Comparison of ENCODE assay signal across 19 cellular contexts in the genomic region with DNA sequence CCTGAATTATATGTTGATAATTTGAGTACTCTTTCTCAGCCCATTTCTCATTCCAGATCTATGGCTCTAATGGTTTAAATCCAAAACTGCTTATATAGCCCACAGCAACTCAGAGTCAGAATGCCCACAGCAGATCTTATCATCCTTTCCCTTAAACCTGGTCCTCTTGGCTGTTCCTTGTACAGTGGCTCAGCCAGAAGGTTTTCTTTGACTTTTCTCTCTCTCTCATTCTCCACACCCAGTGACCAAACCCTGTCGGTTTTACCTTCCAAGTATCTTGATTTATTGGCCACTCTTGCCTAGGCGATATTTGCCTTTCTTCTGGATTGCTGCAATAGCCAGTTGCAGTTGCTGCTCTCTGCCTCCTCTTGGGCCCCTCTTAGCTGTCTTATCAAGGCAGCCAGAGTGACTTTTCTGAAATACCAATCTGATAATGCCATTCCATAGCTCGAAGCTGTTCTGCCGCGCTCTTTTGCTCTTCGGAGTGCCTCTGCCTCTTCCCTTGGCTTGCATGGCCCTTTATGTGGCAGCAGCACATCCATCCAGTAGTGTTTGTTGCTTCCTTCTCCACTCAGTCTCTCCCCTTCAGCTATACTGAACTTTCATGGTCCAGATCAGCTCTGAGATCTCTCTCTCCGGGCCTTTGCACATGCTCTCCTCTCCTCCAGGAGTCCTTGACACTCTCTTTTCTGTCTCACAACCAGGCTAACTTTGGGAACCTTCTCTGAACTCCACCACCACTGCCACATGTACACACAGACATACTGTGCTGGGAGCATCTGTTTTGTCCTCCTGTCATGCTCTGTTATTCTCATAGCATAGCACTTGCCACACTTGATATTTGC. TPM values are rescaled to one million over a fixed set of nuclear protein-coding genes. Genes with fewer than 3 reads are reported as not detected.
A peak's percentile ranks its signal among the peaks of the same experiment; 100 is the strongest.
DNase-seq lines count a peak whose midpoint lies in the region; ATAC-seq and TF ChIP-seq lines count a peak whose summit lies in the region.
"Had no signal": no experiment of that assay in that cellular context is flagged by ENCODE, and none has a peak within 500 bp of the region (broad histone marks: within the 10 kb centered on the region; RNA-seq: fewer than 3 reads in every experiment).

No MANE protein-coding gene starts in this region.

- no CpG with 5 or more reads among the region's 7 CpGs for WGBS in mesendoderm (ENCODE audit: extremely low coverage, insufficient coverage, low lambda C conversion rate)
- 48 to 68% methylated on average over 7 of the region's 7 CpGs for WGBS in transverse colon (ENCODE audit: low coverage in 1 of 2), 2 donors

- H3K79me1 ChIP-seq in mesendoderm (ENCODE audit: low read length): peaks cover 5% of the 10 kb centered on the region

- no peak overlapping the region for H3K27ac ChIP-seq in mesendoderm (ENCODE audit: low read depth, low read length)
- no peak overlapping the region for H3K27ac ChIP-seq in transverse colon
- H3K27ac ChIP-seq: BLaER1, PC-9, RWPE1 had no signal

- no peak overlapping the region for H3K4ac ChIP-seq in mesendoderm (ENCODE audit: low read depth, low read length)

- H2BK120ac ChIP-seq in mesendoderm (ENCODE audit: low read depth, low read length): no peak overlapping the region

- peaks cover 59% of the 10 kb centered on the region for H3K4me1 Mint-ChIP-seq in WTC11
- H3K4me1 Mint-ChIP-seq: CD4-positive, alpha-beta memory T cell had no signal

- H3K9ac ChIP-seq in mesendoderm (ENCODE audit: low read length): no peak overlapping the region
- H3K9ac ChIP-seq: BLaER1 had no signal

- H3K36me3 Mint-ChIP-seq in WTC11: no peaks in the 10 kb centered on the region
- H3K36me3 Mint-ChIP-seq: CD4-positive, alpha-beta memory T cell had no signal

- in situ Hi-C loops in transverse colon (cut with MboI; ENCODE audit: low pct_ligation_motif_present in 1 of 4, low pct_unique_long_range_greater_than_20kb in 1 of 4, low sequenced_read_pairs in 3 of 4): no loop called here

- H3K4me1 ChIP-seq in mesendoderm (ENCODE audit: control insufficient read depth, low read depth, low read length): peaks cover 3% of the 10 kb centered on the region
- H3K4me1 ChIP-seq in transverse colon: peaks cover 29 to 60% (median 34%) of the 10 kb centered on the region in 4 donors

- no peak for TF ChIP-seq CTCF in WTC11 (IDR thresholded peaks at IDR 0.05)
- TF ChIP-seq CTCF in transverse colon (IDR thresholded peaks at IDR 0.05): no peak

- no peak overlapping the region for H2AK5ac ChIP-seq in mesendoderm (ENCODE audit: low read length)

- no peak for TF ChIP-seq EP300 in transverse colon (IDR thresholded peaks at IDR 0.05; ENCODE audit: low read depth)

- peak overlapping the region; percentile 32; the same call in 1 of the 2 replicates for H3K27ac Mint-ChIP-seq in WTC11
- H3K27ac Mint-ChIP-seq: GM23338 had no signal

- no peak overlapping the region for H4K8ac ChIP-seq in mesendoderm (ENCODE audit: low read depth, low read length)

- intact Hi-C loops in transverse colon (cut with DNase I; ENCODE audit: low total_unique reads): loop anchor here (10.0 kb wide), 1 partner anchor 434 kb away; no protein-coding TSS in a partner anchor
- intact Hi-C loops in left cardiac atrium (cut with DNase I): no loop called here

- H3K4me3 ChIP-seq in mesendoderm (ENCODE audit: low read length): no peak overlapping the region
- no peak overlapping the region for H3K4me3 ChIP-seq in transverse colon
- H3K4me3 ChIP-seq: BLaER1, GM23338, PC-9 had no signal

- no peaks in the 10 kb centered on the region for H3K27me3 ChIP-seq in mesendoderm (ENCODE audit: insufficient read depth, low read length, poor library complexity)
- H3K27me3 ChIP-seq in transverse colon: no peaks in the 10 kb centered on the region
- H3K27me3 ChIP-seq: BLaER1 had no signal

- ATAC-seq in WTC11 (no peak), left cardiac atrium (no peak)
- ATAC-seq: GM23338, SK-N-SH treated with all-trans-retinoic acid at 6 μM for 48 hours had no signal

- no peak overlapping the region for H2BK5ac ChIP-seq in mesendoderm (ENCODE audit: low read length)

- no peak overlapping the region for H3K56ac ChIP-seq in mesendoderm (ENCODE audit: low read length)

- peak; percentile 28 for DNase-seq in HuH-7 (ENCODE audit: low spot score)
- no peak for DNase-seq in WTC11 (ENCODE audit: low spot score)
- DNase-seq in mesendoderm: no peak
- DNase-seq in transverse colon: peak; percentile 42
- no peak for DNase-seq in T-helper 1 cell
- no peak for DNase-seq in activated naive CD4-positive, alpha-beta T cell treated with Interleukin-2 at 50 U/mL for 16 hours
- no peak for DNase-seq in left cardiac atrium
- DNase-seq: CD4-positive, alpha-beta memory T cell; DMS53; KG1; NCI-H187; NCI-H226; NCI-H526; PC-9; SIG-M5 had no signal

- no peak overlapping the region for H3K4me2 ChIP-seq in mesendoderm (ENCODE audit: low read length)
- H3K4me2 ChIP-seq: BLaER1, GM23338, PC-9 had no signal

- no peaks in the 10 kb centered on the region for H3K9me3 Mint-ChIP-seq in WTC11
- H3K9me3 Mint-ChIP-seq: CD4-positive, alpha-beta memory T cell; GM23338 had no signal

- no peak overlapping the region for H3K4me3 Mint-ChIP-seq in WTC11
- H3K4me3 Mint-ChIP-seq: CD4-positive, alpha-beta memory T cell; GM23338 had no signal

- H3K18ac ChIP-seq in mesendoderm (ENCODE audit: low read length): no peak overlapping the region

- no peaks in the 10 kb centered on the region for H3K27me3 Mint-ChIP-seq in WTC11 (ENCODE audit: low read depth)

- no peaks in the 10 kb centered on the region for H3K79me2 ChIP-seq in mesendoderm (ENCODE audit: control insufficient read depth, insufficient read depth, low read length)

- CTCF ChIA-PET in WTC11 (lab: Charles Lee): no interaction called here

- POLR2A ChIA-PET in WTC11 (lab: Charles Lee): no interaction called here

- H2BK15ac ChIP-seq in mesendoderm (replicated peaks; ENCODE audit: low read depth): no peak overlapping the region

- no peak for TF ChIP-seq POLR2A in transverse colon (IDR thresholded peaks at IDR 0.05)

- H3K9me3 ChIP-seq in transverse colon: no peaks in the 10 kb centered on the region

- peak overlapping the region; percentile 1 for H3K23ac ChIP-seq in mesendoderm (ENCODE audit: low read length)

- no peaks in the 10 kb centered on the region for H3K36me3 ChIP-seq in mesendoderm (ENCODE audit: control insufficient read depth, insufficient read depth, low read length)
- no peaks in the 10 kb centered on the region for H3K36me3 ChIP-seq in transverse colon

- H4K5ac ChIP-seq in mesendoderm (ENCODE audit: low read length): no peak overlapping the region

TF ChIP-seq in WTC11, 78 proteins besides CTCF, POLR2A, EP300 and RAD21:
- TF ChIP-seq NR3C1 (CRISPR knock-in tag; conservative IDR thresholded peaks at IDR 0.05; ENCODE audit: low read depth) (no peak), JAZF1 (CRISPR knock-in tag; IDR thresholded peaks at IDR 0.05) (no peak)
- TF ChIP-seq, protein P1, sequence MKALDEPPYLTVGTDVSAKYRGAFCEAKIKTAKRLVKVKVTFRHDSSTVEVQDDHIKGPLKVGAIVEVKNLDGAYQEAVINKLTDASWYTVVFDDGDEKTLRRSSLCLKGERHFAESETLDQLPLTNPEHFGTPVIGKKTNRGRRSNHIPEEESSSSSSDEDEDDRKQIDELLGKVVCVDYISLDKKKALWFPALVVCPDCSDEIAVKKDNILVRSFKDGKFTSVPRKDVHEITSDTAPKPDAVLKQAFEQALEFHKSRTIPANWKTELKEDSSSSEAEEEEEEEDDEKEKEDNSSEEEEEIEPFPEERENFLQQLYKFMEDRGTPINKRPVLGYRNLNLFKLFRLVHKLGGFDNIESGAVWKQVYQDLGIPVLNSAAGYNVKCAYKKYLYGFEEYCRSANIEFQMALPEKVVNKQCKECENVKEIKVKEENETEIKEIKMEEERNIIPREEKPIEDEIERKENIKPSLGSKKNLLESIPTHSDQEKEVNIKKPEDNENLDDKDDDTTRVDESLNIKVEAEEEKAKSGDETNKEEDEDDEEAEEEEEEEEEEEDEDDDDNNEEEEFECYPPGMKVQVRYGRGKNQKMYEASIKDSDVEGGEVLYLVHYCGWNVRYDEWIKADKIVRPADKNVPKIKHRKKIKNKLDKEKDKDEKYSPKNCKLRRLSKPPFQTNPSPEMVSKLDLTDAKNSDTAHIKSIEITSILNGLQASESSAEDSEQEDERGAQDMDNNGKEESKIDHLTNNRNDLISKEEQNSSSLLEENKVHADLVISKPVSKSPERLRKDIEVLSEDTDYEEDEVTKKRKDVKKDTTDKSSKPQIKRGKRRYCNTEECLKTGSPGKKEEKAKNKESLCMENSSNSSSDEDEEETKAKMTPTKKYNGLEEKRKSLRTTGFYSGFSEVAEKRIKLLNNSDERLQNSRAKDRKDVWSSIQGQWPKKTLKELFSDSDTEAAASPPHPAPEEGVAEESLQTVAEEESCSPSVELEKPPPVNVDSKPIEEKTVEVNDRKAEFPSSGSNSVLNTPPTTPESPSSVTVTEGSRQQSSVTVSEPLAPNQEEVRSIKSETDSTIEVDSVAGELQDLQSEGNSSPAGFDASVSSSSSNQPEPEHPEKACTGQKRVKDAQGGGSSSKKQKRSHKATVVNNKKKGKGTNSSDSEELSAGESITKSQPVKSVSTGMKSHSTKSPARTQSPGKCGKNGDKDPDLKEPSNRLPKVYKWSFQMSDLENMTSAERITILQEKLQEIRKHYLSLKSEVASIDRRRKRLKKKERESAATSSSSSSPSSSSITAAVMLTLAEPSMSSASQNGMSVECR (CRISPR knock-in tag; IDR thresholded peaks at IDR 0.05; ENCODE audit: borderline replicate concordance): no peak

RNA-seq across cellular contexts. Expression of gene GAB1, which starts 11.8 kb away (rescaled TPM):
- total RNA-seq in WTC11 (2021) (17.4 to 19.7 TPM (median 18.7 TPM) in 3 replicates), transverse colon (10 to 100 TPM; 33.0 to 72.7 (median 62.2) TPM), left cardiac atrium (10 to 100 TPM; 35.4 to 55.7 TPM)
- 10.6 TPM for polyA plus RNA-seq in mesendoderm (2013, experiment 1 of 2)
- polyA plus RNA-seq in mesendoderm (2013, experiment 2 of 2): 11.9 TPM
- polyA plus RNA-seq: CD4-positive, alpha-beta memory T cell had no signal

Comparison
In these comparisons a context has a peak if more than half of its experiments do, and no peak if none do; other contexts are left out.
1. DNase-seq: peak in HuH-7 (single experiment) and transverse colon (single experiment); none in WTC11 (single experiment), mesendoderm (single experiment), T-helper 1 cell (0 of 5), activated naive CD4-positive, alpha-beta T cell treated with Interleukin-2 at 50 U/mL for 16 hours (single experiment) and left cardiac atrium (single experiment).